In genomic region chr12:26572131-26572530, GRCh38 we compare ENCODE assay signal across 24 cellular contexts.
DNase-seq lines count a peak whose midpoint lies in the region; ATAC-seq, FAIRE-seq and TF ChIP-seq lines count a peak whose summit lies in the region.
"Had no signal": no experiment of that assay in that cellular context is flagged by ENCODE, and none has a peak within 500 bp of the region (broad histone marks: within the 10 kb centered on the region; RNA-seq: fewer than 3 reads in every experiment).

No MANE protein-coding gene starts in this region.

- intact Hi-C loops in thyroid gland (cut with DNase I) = no loop called here
- intact Hi-C loops in left ventricle myocardium inferior (cut with micrococcal nuclease) = no loop called here

- no peak overlapping the region for H3K4me3 Mint-ChIP-seq in GM23338
- no peak overlapping the region for H3K4me3 Mint-ChIP-seq in mesothelial cell of epicardium
- H3K4me3 Mint-ChIP-seq in activated T-cell treated with anti-CD3 and anti-CD28 coated beads, Interleukin-2, amount 50 U/mL, for 24 hours = no peak overlapping the region
- H3K4me3 Mint-ChIP-seq: CD8-positive, alpha-beta memory T cell had no signal

- H3K27me3 ChIP-seq in GM23338 (ENCODE audit: insufficient read depth) (no peaks in the 10 kb centered on the region), thyroid gland (no peaks in the 10 kb centered on the region), left ventricle myocardium inferior (ENCODE audit: low read depth) (no peaks in the 10 kb centered on the region)

- H3K9me3 Mint-ChIP-seq in GM23338 (no peaks in the 10 kb centered on the region), mesothelial cell of epicardium (no peaks in the 10 kb centered on the region)
- no peaks in the 10 kb centered on the region for H3K9me3 Mint-ChIP-seq in activated T-cell treated with anti-CD3 and anti-CD28 coated beads, Interleukin-2, amount 50 U/mL, for 24 hours

- H3K36me3 ChIP-seq in GM23338 (ENCODE audit: insufficient read depth) = no peaks in the 10 kb centered on the region
- no peaks in the 10 kb centered on the region for H3K36me3 ChIP-seq in thyroid gland
- peaks cover 17% of the 10 kb centered on the region for H3K36me3 ChIP-seq in left ventricle myocardium inferior

- H3K27ac Mint-ChIP-seq in GM23338 = peak overlapping the region; percentile 25; the same call in 1 of the 2 replicates
- peak overlapping the region; percentile 22 for H3K27ac Mint-ChIP-seq in mesothelial cell of epicardium
- H3K27ac Mint-ChIP-seq in activated T-cell treated with anti-CD3 and anti-CD28 coated beads, Interleukin-2, amount 50 U/mL, for 24 hours = no peak overlapping the region
- H3K27ac Mint-ChIP-seq: CD8-positive, alpha-beta memory T cell had no signal

- H2AFZ ChIP-seq in GM23338 = no peak overlapping the region
- H2AFZ ChIP-seq: PC-9 had no signal

- no peak for TF ChIP-seq POLR2A in thyroid gland (IDR thresholded peaks at IDR 0.05)

- H3K9me2 ChIP-seq in GM23338 (ENCODE audit: insufficient read depth) = no peaks in the 10 kb centered on the region

- H3F3A ChIP-seq in GM23338 (replicated peaks; ENCODE audit: low read depth) = no peaks in the 10 kb centered on the region

- H4K20me1 ChIP-seq in GM23338 (replicated peaks; ENCODE audit: insufficient read depth) = no peaks in the 10 kb centered on the region

- peaks cover 2% of the 10 kb centered on the region for H3K27me3 Mint-ChIP-seq in GM23338 (ENCODE audit: insufficient read depth, low read depth, poor library complexity)
- no peaks in the 10 kb centered on the region for H3K27me3 Mint-ChIP-seq in mesothelial cell of epicardium (ENCODE audit: low read depth)
- no peaks in the 10 kb centered on the region for H3K27me3 Mint-ChIP-seq in activated T-cell treated with anti-CD3 and anti-CD28 coated beads, Interleukin-2, amount 50 U/mL, for 24 hours
- H3K27me3 Mint-ChIP-seq: CD8-positive, alpha-beta memory T cell had no signal

- DNase-seq in GM23338 (ENCODE audit: low spot score) (no peak), globus pallidus (ENCODE audit: low spot score) (peak; percentile 3), mesothelial cell of epicardium (ENCODE audit: low spot score in 2 of 2, unreplicated experiment in 2 of 2) (no peak), thyroid gland (no peak), left ventricle myocardium inferior (no peak), RCC 7860 (ENCODE audit: low spot score) (no peak)
- DNase-seq in activated T-cell treated with anti-CD3 and anti-CD28 coated beads, Interleukin-2, amount 50 U/mL, for 24 hours = no peak
- DNase-seq: 8988T; AML-193; C1 segment of cervical spinal cord; Calu3; CD8-positive, alpha-beta memory T cell; DMS153; GOT3; HCEC 1CT; Kasumi-1; NCI-H1694 treated with DMSO at 0.1 percent for 48 hours; NCI-H526 treated with DMSO at 0.1 percent for 48 hours; PC-9; SHP77 treated with DMSO at 0.1 percent for 48 hours had no signal

- H3K9me3 ChIP-seq in thyroid gland (no peaks in the 10 kb centered on the region), left ventricle myocardium inferior (replicated peaks) (no peaks in the 10 kb centered on the region)

- TF ChIP-seq CTCF in GM23338 (conservative IDR thresholded peaks at IDR 0.05; ENCODE audit: low read depth in 2 of 2) (no peak), VCaP (conservative IDR thresholded peaks at IDR 0.05) (no peak), mesothelial cell of epicardium (IDR thresholded peaks at IDR 0.05; ENCODE audit: unreplicated experiment) (no peak), thyroid gland (IDR thresholded peaks at IDR 0.05) (no peak), left ventricle myocardium inferior (IDR thresholded peaks at IDR 0.05; ENCODE audit: borderline replicate concordance) (no peak)

- H3K4me3 ChIP-seq in GM23338 = no peak overlapping the region
- H3K4me3 ChIP-seq in thyroid gland (replicated peaks in 1 of 3) = no peak overlapping the region
- no peak overlapping the region for H3K4me3 ChIP-seq in left ventricle myocardium inferior
- H3K4me3 ChIP-seq: PC-9 had no signal

- H3K4me2 ChIP-seq in GM23338 = no peak overlapping the region
- H3K4me2 ChIP-seq: PC-9 had no signal

- peaks cover 17% of the 10 kb centered on the region for H3K4me1 ChIP-seq in GM23338 (ENCODE audit: insufficient read depth)
- no peaks in the 10 kb centered on the region for H3K4me1 ChIP-seq in thyroid gland
- H3K4me1 ChIP-seq in left ventricle myocardium inferior = no peaks in the 10 kb centered on the region

- H3K27ac ChIP-seq in GM23338 (ENCODE audit: low read depth) (0 out of 2 replicates have a peak overlapping the region, but pooled peaks have one; percentile 50), VCaP (peak overlapping the region; percentile 73), thyroid gland (peak overlapping the region in 1 of 3 donors; percentile 77), left ventricle myocardium inferior (replicated peaks) (no peak overlapping the region)
- H3K27ac ChIP-seq: PC-9, RWPE1 had no signal

- peaks cover 24% of the 10 kb centered on the region for H3K36me3 Mint-ChIP-seq in GM23338 (ENCODE audit: low read depth)
- H3K36me3 Mint-ChIP-seq in mesothelial cell of epicardium = peaks cover 22% of the 10 kb centered on the region
- H3K36me3 Mint-ChIP-seq in activated T-cell treated with anti-CD3 and anti-CD28 coated beads, Interleukin-2, amount 50 U/mL, for 24 hours (ENCODE audit: low read depth) = peaks cover 53% of the 10 kb centered on the region

- WGBS in thyroid gland, 2 donors = 23 to 28% methylated on average over 1 of the region's 1 CpG

- no peaks in the 10 kb centered on the region for H3K79me2 ChIP-seq in GM23338 (replicated peaks; ENCODE audit: insufficient read depth)

- FAIRE-seq in RCC 7860 (lab: Jason Lieb, UNC) = no peak
- FAIRE-seq: G401.6, GM12892 had no signal

- H3K4me1 Mint-ChIP-seq in GM23338 (peaks cover 12% of the 10 kb centered on the region), mesothelial cell of epicardium (peaks cover 10% of the 10 kb centered on the region)
- H3K4me1 Mint-ChIP-seq in activated T-cell treated with anti-CD3 and anti-CD28 coated beads, Interleukin-2, amount 50 U/mL, for 24 hours (ENCODE audit: low read depth) = peaks cover 9% of the 10 kb centered on the region

- no peak for ATAC-seq in GM23338

TF ChIP-seq in GM23338, 12 proteins besides CTCF, POLR2A, EP300 and RAD21 (continues in another document):
- TF ChIP-seq JUNB (IDR thresholded peaks at IDR 0.05; ENCODE audit: unreplicated experiment) (no peak), EZH2phosphoT487 (IDR thresholded peaks at IDR 0.05; ENCODE audit: unreplicated experiment) (no peak), STAT1 (IDR thresholded peaks at IDR 0.05; ENCODE audit: unreplicated experiment) (no peak), POLR2AphosphoS5 (IDR thresholded peaks at IDR 0.05; ENCODE audit: low read depth) (no peak), ZNF462 (CRISPR knock-in tag; IDR thresholded peaks at IDR 0.05) (no peak)
